8 cellular contexts compared by ENCODE assay signal in genomic region chr6:31083742-31084354, GRCh38. TPM values are rescaled to one million over a fixed set of nuclear protein-coding genes. Genes with fewer than 3 reads are reported as not detected.
A peak's percentile ranks its signal among the peaks of the same experiment; 100 is the strongest.
DNase-seq lines count a peak whose midpoint lies in the region; ATAC-seq lines count a peak whose summit lies in the region.

No MANE protein-coding gene starts in this region.

- no peaks in the 10 kb centered on the region for H3K27me3 ChIP-seq in MG63

- no peak for ATAC-seq in HG03378 (IDR thresholded peaks at IDR 0.05; ENCODE audit: unreplicated experiment)

- H3K4me3 ChIP-seq in MG63 = no peak overlapping the region

- no peaks in the 10 kb centered on the region for H3K9me3 ChIP-seq in MG63

- peak; percentile 27 for DNase-seq in GDM1 (lab: John Stamatoyannopoulos, UW)
- peak; percentile 23 for DNase-seq in MG63
- peak; percentile 61 to 69 for DNase-seq in activated CD4-positive, alpha-beta T cell treated with anti-CD3 and anti-CD28 coated beads, Interleukin-2, amount 50 U/mL, for 48 hours
- DNase-seq in fibroblast of the conjunctiva (ENCODE audit: low read depth) = peak; percentile 53
- peak; percentile 14 to 50 (median 49) for DNase-seq in stimulated activated CD4-positive, alpha-beta T cell treated with anti-CD3 and anti-CD28 coated beads, Interleukin-12 subunit alpha, Interleukin-12 subunit beta, amount 100 ng/mL, for 48 hours (ENCODE audit: low read depth in 2 of 3, low spot score in 1 of 3)
- no peak for DNase-seq in hippocampal formation (lab: John Stamatoyannopoulos, UW)
- no peak for DNase-seq in GF-D8 (lab: John Stamatoyannopoulos, UW)

- H3K36me3 ChIP-seq in MG63 = no peaks in the 10 kb centered on the region

RNA-seq across cellular contexts. Expression of gene C6orf15, which starts 28.5 kb away (rescaled TPM):
- total RNA-seq in MG63 (2014; rRNA removed; shearing (Covaris generic); ENCODE audit: low replicate concordance) = 0.91 TPM in 1 of 2 replicates, not detected in the other

RNA-seq across cellular contexts. Expression of gene PSORS1C1, which starts 30.8 kb away (rescaled TPM):
- not detected in 2 replicates for total RNA-seq in MG63 (2014; rRNA removed; shearing (Covaris generic); ENCODE audit: low replicate concordance)

RNA-seq across cellular contexts. Expression of gene CDSN, which starts 36.4 kb away (rescaled TPM):
- total RNA-seq in MG63 (2014; rRNA removed; shearing (Covaris generic); ENCODE audit: low replicate concordance) = not detected in 2 replicates

RNA-seq across cellular contexts. Expression of gene PSORS1C2, which starts 55.0 kb away (rescaled TPM):
- total RNA-seq in MG63 (2014; rRNA removed; shearing (Covaris generic); ENCODE audit: low replicate concordance) = not detected in 2 replicates

Comparison
In these comparisons a context has a peak if more than half of its experiments do, and no peak if none do; other contexts are left out.
1. DNase-seq: peak in GDM1 (single experiment), MG63 (single experiment), activated CD4-positive, alpha-beta T cell treated with anti-CD3 and anti-CD28 coated beads, Interleukin-2, amount 50 U/mL, for 48 hours (2 of 2), fibroblast of the conjunctiva (single experiment) and stimulated activated CD4-positive, alpha-beta T cell treated with anti-CD3 and anti-CD28 coated beads, Interleukin-12 subunit alpha, Interleukin-12 subunit beta, amount 100 ng/mL, for 48 hours (3 of 3); none in hippocampal formation (0 of 2) and GF-D8 (single experiment).